Comparison of ENCODE assay signal across 1 cellular context in the genomic region with DNA sequence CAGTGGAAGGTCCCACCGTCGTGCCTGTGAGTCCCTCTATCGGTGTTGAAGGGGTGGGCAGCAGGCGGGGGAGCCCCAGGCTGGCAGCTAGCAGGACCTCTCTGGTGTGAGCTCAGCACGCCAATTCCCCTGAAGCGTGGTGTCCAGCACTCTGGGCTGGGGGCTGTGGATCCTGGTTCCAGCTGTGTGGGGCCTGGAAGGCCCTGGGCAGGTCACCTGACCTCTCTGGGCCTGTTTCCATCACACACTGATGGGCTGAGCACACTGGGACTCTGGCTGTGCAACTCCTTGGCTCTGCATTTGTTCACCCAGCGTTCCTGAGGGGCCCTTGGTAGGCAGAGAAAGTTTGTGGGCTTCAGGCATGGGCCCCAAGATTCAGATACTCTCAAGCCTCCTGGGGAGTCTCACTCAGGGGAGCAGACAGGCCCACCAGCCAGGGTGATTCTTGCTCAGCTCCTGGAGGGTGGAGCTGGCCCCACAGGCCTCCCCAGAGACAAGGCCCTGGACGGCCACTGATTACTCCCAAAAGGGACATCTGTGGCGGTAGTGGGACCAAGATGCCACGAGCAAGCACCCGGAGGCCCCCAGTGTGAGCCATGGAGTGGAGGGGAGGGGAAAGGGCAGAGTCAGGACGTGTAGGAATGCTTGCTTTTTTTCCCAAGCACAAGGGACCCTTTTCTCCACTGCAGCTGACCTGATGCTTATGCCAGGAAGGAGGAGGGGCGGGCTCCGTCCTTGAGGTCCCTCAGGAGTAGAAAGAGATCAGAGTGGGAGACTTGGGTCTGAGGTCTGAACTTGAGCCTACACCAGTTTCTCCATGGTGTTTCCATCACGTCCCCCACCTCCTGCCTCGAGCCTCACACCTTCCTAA.
TF ChIP-seq lines count a peak whose summit lies in the region.

No MANE protein-coding gene starts in this region.

TF ChIP-seq in HepG2, 621 proteins besides CTCF, POLR2A, EP300 and RAD21:
- TF ChIP-seq NFKBIZ (CRISPR knock-in tag; IDR thresholded peaks at IDR 0.05) (no peak), KDM4B (CRISPR knock-in tag; IDR thresholded peaks at IDR 0.05) (no peak), ISX (CRISPR knock-in tag; conservative IDR thresholded peaks at IDR 0.05) (no peak), ZNF180 (CRISPR knock-in tag; IDR thresholded peaks at IDR 0.05; ENCODE audit: borderline replicate concordance, low read depth) (no peak), NFYC (CRISPR knock-in tag; IDR thresholded peaks at IDR 0.05) (no peak), ZNF746 (CRISPR knock-in tag; IDR thresholded peaks at IDR 0.05) (no peak), MEIS1 (CRISPR knock-in tag; IDR thresholded peaks at IDR 0.05; ENCODE audit: borderline replicate concordance) (no peak), ZNF644 (CRISPR knock-in tag; IDR thresholded peaks at IDR 0.05; ENCODE audit: low read depth) (no peak), HOXA5 (CRISPR knock-in tag; IDR thresholded peaks at IDR 0.05) (no peak), XRCC5 (optimal IDR thresholded peaks at IDR 0.05; ENCODE audit: low read length) (no peak), ZNF556 (CRISPR knock-in tag; IDR thresholded peaks at IDR 0.05; ENCODE audit: borderline replicate concordance) (no peak), FOXC1 (CRISPR knock-in tag; IDR thresholded peaks at IDR 0.05; ENCODE audit: borderline replicate concordance) (no peak), AKNA (CRISPR knock-in tag; IDR thresholded peaks at IDR 0.05; ENCODE audit: borderline replicate concordance) (no peak), ESRRA (CRISPR knock-in tag; IDR thresholded peaks at IDR 0.05; ENCODE audit: low read depth) (no peak), ZNF264 (CRISPR knock-in tag; IDR thresholded peaks at IDR 0.05) (no peak), CHD2 (IDR thresholded peaks at IDR 0.05; ENCODE audit: low read depth, low read length) (no peak)
- TF ChIP-seq, protein P1, sequence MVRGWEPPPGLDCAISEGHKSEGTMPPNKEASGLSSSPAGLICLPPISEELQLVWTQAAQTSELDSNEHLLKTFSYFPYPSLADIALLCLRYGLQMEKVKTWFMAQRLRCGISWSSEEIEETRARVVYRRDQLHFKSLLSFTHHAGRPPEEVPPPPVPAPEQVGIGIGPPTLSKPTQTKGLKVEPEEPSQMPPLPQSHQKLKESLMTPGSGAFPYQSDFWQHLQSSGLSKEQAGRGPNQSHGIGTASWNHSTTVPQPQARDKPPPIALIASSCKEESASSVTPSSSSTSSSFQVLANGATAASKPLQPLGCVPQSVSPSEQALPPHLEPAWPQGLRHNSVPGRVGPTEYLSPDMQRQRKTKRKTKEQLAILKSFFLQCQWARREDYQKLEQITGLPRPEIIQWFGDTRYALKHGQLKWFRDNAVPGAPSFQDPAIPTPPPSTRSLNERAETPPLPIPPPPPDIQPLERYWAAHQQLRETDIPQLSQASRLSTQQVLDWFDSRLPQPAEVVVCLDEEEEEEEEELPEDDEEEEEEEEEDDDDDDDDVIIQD (CRISPR knock-in tag; IDR thresholded peaks at IDR 0.05; ENCODE audit: low read depth) = no peak
